In genomic region chr5:111158105-111158744, GRCh38 we compare ENCODE assay signal across 8 cellular contexts.
DNase-seq lines count a peak whose midpoint lies in the region; ATAC-seq, FAIRE-seq and TF ChIP-seq lines count a peak whose summit lies in the region.

No MANE protein-coding gene starts in this region.

- H3K4me3 ChIP-seq in GM23248 (no peak overlapping the region), hepatocyte (no peak overlapping the region), small intestine (ENCODE audit: low read depth in 1 of 2, low read length in 2 of 2) (no peak overlapping the region)

- H3K4me1 ChIP-seq in GM23248 (ENCODE audit: insufficient read depth) (no peaks in the 10 kb centered on the region), hepatocyte (ENCODE audit: insufficient read depth) (no peaks in the 10 kb centered on the region), small intestine (ENCODE audit: control insufficient read depth in 2 of 2, insufficient read depth in 1 of 2, low read depth in 1 of 2, low read length in 1 of 2) (no peaks in the 10 kb centered on the region)

- H3K4me2 ChIP-seq in GM23248 (ENCODE audit: unreplicated experiment), result no peak overlapping the region
- no peak overlapping the region for H3K4me2 ChIP-seq in hepatocyte

- FAIRE-seq in small intestine (lab: Jason Lieb, UNC), result peak; percentile 72

- H3K9ac ChIP-seq in GM23248, result no peak overlapping the region

- H3K9me2 ChIP-seq in GM23248 (ENCODE audit: insufficient read depth) (no peaks in the 10 kb centered on the region), hepatocyte (replicated peaks; ENCODE audit: insufficient read depth) (no peaks in the 10 kb centered on the region)

- no peak for ATAC-seq in GM21528 (IDR thresholded peaks at IDR 0.05; ENCODE audit: low FRiP score, unreplicated experiment)

- WGBS in GM23248 (ENCODE audit: low coverage in 1 of 2, low lambda C conversion rate in 2 of 2, missing lambda C conversion rate in 2 of 2), 2 experiments, result 14% methylated on average over 9 of the region's 9 CpGs
- 23% methylated on average over 9 of the region's 9 CpGs for WGBS in hepatocyte (ENCODE audit: low lambda C conversion rate, missing lambda C conversion rate)
- 11 to 16% (median 12%) methylated on average over 9 of the region's 9 CpGs for WGBS in small intestine, 3 donors

- H3K9me3 ChIP-seq in GM23248 (ENCODE audit: low read depth) (no peaks in the 10 kb centered on the region), hepatocyte (ENCODE audit: low read depth) (no peaks in the 10 kb centered on the region), small intestine (ENCODE audit: control insufficient read depth, low read depth) (no peaks in the 10 kb centered on the region)

- TF ChIP-seq CTCF in hepatocyte (IDR thresholded peaks at IDR 0.05; ENCODE audit: poor library complexity), result peak; percentile 97

- no peaks in the 10 kb centered on the region for H3F3A ChIP-seq in GM23248 (ENCODE audit: insufficient read depth)

- DNase-seq in EH (ENCODE audit: low read depth) (peak; percentile 73), GM23248 (peak; percentile 73), NCI-H1048 (lab: John Stamatoyannopoulos, UW) (peak; percentile 27), T-helper 2 cell (peak; percentile 16 to 77 (median 60)), amygdala (lab: John Stamatoyannopoulos, UW) (peak in 49 of 56 donors; percentile 1 to 89 (median 30)), hepatocyte (ENCODE audit: low spot score) (peak; percentile 85), small intestine (peak; percentile 62)

- H3K36me3 ChIP-seq in GM23248 (ENCODE audit: low read depth) (no peaks in the 10 kb centered on the region), hepatocyte (replicated peaks; ENCODE audit: insufficient read depth, low read depth) (no peaks in the 10 kb centered on the region), small intestine (ENCODE audit: control insufficient read depth in 2 of 2, insufficient read depth in 2 of 2, low read length in 2 of 2) (no peaks in the 10 kb centered on the region)

- no peak overlapping the region for H3K27ac ChIP-seq in GM23248
- H3K27ac ChIP-seq in hepatocyte, result no peak overlapping the region
- H3K27ac ChIP-seq in small intestine (ENCODE audit: low read depth in 1 of 2, low read length in 1 of 2), result no peak overlapping the region

- no peaks in the 10 kb centered on the region for H4K20me1 ChIP-seq in GM23248 (ENCODE audit: insufficient read depth)
- no peaks in the 10 kb centered on the region for H4K20me1 ChIP-seq in hepatocyte (ENCODE audit: insufficient read depth, poor library complexity, severe bottlenecking)

- H3K27me3 ChIP-seq in GM23248 (replicated peaks; ENCODE audit: insufficient read depth) (no peaks in the 10 kb centered on the region), hepatocyte (no peaks in the 10 kb centered on the region), small intestine (ENCODE audit: control insufficient read depth in 2 of 2, insufficient read depth in 2 of 2, low read length in 2 of 2) (no peaks in the 10 kb centered on the region)

- no peaks in the 10 kb centered on the region for H3K79me2 ChIP-seq in GM23248 (ENCODE audit: insufficient read depth)
- H3K79me2 ChIP-seq in hepatocyte, result no peaks in the 10 kb centered on the region

- in situ Hi-C loops in GM23248 (cut with MboI), result no loop called here

- H2AFZ ChIP-seq in GM23248 (peak overlapping the region; percentile 50; the same call in 1 of the 2 replicates), hepatocyte (no peak overlapping the region)

Comparison
In these comparisons a context has a peak if more than half of its experiments do, and no peak if none do; other contexts are left out.
1. DNase-seq: peak in every context shown above with its lines; median percentile 85 in hepatocyte; 73 in EH; 73 in GM23248; 62 in small intestine; 60 in T-helper 2 cell; 30 in amygdala; 27 in NCI-H1048.